23 cellular contexts compared by ENCODE assay signal in the genomic region with DNA sequence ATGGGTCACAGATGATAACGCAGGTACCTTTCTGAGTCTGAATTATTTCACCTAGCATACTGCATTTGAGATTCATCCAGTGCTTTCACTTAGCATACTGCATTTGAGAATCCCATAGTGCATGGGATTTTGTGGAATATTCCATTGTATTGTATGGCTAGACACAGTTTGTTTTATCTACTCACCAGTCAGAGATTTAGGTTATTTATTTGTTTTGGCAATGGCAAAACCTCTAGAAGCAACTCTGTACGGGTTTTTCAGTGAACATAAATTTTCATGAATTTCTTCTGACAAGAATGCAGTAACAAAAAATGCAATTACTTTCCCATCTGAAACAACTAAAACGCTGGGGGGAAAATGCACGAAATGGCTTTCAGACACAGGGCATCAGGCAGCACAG. TPM values are rescaled to one million over a fixed set of nuclear protein-coding genes. Genes with fewer than 3 reads are reported as not detected.
"Had no signal": no experiment of that assay in that cellular context is flagged by ENCODE, and none has a peak within 500 bp of the region (broad histone marks: within the 10 kb centered on the region; RNA-seq: fewer than 3 reads in every experiment).

No MANE protein-coding gene starts in this region.

- ATAC-seq: K562, Panc1 had no signal

- H3K36me3 Mint-ChIP-seq: IgD-negative memory B cell had no signal

- H3K9me3 Mint-ChIP-seq: IgD-negative memory B cell had no signal

- H3K4me3 ChIP-seq: K562 had no signal

- DNase-seq: Kasumi-1, MM.1S, NCI-H1092 treated with DMSO at 0.1 percent for 48 hours, NCI-H1436, NCI-H187, NCI-H2029, NCI-H2081 treated with DMSO at 0.1 percent for 48 hours, NCI-H2171, NCI-H226, NCI-H446, NCI-H510A, NCI-H524 treated with DMSO at 0.1 percent for 48 hours, NCI-H69, NCI-H774, SHP77 had no signal

- H3K27ac ChIP-seq: KMS-11, RWPE1 had no signal

- H3K27ac Mint-ChIP-seq: IgD-negative memory B cell had no signal

- H3K4me2 ChIP-seq: KMS-11 had no signal

- H3K4me3 Mint-ChIP-seq: IgD-negative memory B cell had no signal

- H3K9ac ChIP-seq: KMS-11 had no signal

RNA-seq across cellular contexts. Expression of gene SCN4B, which starts 24.3 kb away (rescaled TPM):
- total RNA-seq: HT1080, K562, SK-MEL-5 had no signal

RNA-seq across cellular contexts. Expression of gene SMIM35, which starts 41.5 kb away (rescaled TPM):
- total RNA-seq: HT1080, K562, M059J, SK-MEL-5 had no signal

RNA-seq across cellular contexts. Expression of gene SCN2B, which starts 48.1 kb away (rescaled TPM):
- total RNA-seq: HT1080, K562, SK-MEL-5 had no signal

RNA-seq across cellular contexts. Expression of gene TMPRSS4, which starts 51.4 kb away (rescaled TPM):
- total RNA-seq: HT1080, M059J, SK-MEL-5 had no signal
